Comparison of ENCODE assay signal across 1 cellular context in the genomic region with DNA sequence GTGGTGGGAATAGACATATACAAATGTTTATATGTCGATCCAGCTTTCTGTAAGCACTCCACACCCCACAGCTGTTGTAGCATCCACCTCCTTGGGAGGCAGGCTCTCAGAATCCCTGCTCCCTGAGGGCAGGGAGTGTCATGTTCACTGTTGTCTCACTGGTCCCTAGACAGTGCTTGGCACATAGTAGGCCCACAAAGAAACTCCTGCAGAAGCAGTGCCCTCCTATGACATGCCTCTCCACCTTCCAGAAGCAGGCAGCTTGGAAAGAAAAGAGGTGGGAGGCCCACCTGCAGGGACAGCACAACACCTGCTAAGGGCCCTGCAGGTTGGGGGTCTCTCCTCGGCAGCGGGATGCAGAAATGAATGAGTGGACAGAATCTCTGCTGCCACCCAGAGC.
TF ChIP-seq lines count a peak whose summit lies in the region.

No MANE protein-coding gene starts in this region.

TF ChIP-seq in IMR-90, 13 proteins besides CTCF, POLR2A, EP300 and RAD21:
- no peak for TF ChIP-seq CHD1 (IDR thresholded peaks at IDR 0.05; ENCODE audit: low read depth, low read length)
- TF ChIP-seq CEBPB (IDR thresholded peaks at IDR 0.05; ENCODE audit: low read depth, low read length), result no peak
- TF ChIP-seq MXI1 (IDR thresholded peaks at IDR 0.05; ENCODE audit: borderline replicate concordance, low read depth, low read length), result no peak
- no peak for TF ChIP-seq RFX5 (IDR thresholded peaks at IDR 0.05; ENCODE audit: low read depth, low read length)
- TF ChIP-seq MAFK (IDR thresholded peaks at IDR 0.05; ENCODE audit: low read depth, low read length), result no peak
- no peak for TF ChIP-seq USF2 (IDR thresholded peaks at IDR 0.05; ENCODE audit: low read depth, low read length)
- TF ChIP-seq FOS (IDR thresholded peaks at IDR 0.05; ENCODE audit: low read depth, low read length), result no peak
- TF ChIP-seq RCOR1 (IDR thresholded peaks at IDR 0.05; ENCODE audit: insufficient replicate concordance, low read length), result no peak
- TF ChIP-seq SMC3 (IDR thresholded peaks at IDR 0.05; ENCODE audit: low read depth, low read length), result no peak
- TF ChIP-seq, protein P1, sequence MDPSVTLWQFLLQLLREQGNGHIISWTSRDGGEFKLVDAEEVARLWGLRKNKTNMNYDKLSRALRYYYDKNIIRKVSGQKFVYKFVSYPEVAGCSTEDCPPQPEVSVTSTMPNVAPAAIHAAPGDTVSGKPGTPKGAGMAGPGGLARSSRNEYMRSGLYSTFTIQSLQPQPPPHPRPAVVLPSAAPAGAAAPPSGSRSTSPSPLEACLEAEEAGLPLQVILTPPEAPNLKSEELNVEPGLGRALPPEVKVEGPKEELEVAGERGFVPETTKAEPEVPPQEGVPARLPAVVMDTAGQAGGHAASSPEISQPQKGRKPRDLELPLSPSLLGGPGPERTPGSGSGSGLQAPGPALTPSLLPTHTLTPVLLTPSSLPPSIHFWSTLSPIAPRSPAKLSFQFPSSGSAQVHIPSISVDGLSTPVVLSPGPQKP (IDR thresholded peaks at IDR 0.05; ENCODE audit: borderline replicate concordance, low read depth, low read length), result no peak
- TF ChIP-seq MAZ (IDR thresholded peaks at IDR 0.05; ENCODE audit: borderline replicate concordance, low read depth, low read length), result no peak
- TF ChIP-seq BHLHE40 (IDR thresholded peaks at IDR 0.05; ENCODE audit: low read depth, low read length), result no peak
- TF ChIP-seq NFE2L2 (IDR thresholded peaks at IDR 0.05; ENCODE audit: low read depth, low read length), result no peak
